Comparison of ENCODE assay signal across 26 cellular contexts in genomic region chr6:86407128-86407527, GRCh38.
A peak's percentile ranks its signal among the peaks of the same experiment; 100 is the strongest.
DNase-seq lines count a peak whose midpoint lies in the region; ATAC-seq, FAIRE-seq and TF ChIP-seq lines count a peak whose summit lies in the region.
"Had no signal": no experiment of that assay in that cellular context is flagged by ENCODE, and none has a peak within 500 bp of the region (broad histone marks: within the 10 kb centered on the region; RNA-seq: fewer than 3 reads in every experiment).

No MANE protein-coding gene starts in this region.

- FAIRE-seq in urothelium cell line (lab: Jason Lieb, UNC) = no peak
- FAIRE-seq: A204.1, GM12878, GM12892, GM19239 had no signal

- no peak overlapping the region for H3K4me3 Mint-ChIP-seq in HFFc6
- H3K4me3 Mint-ChIP-seq: CD14-positive monocyte; CD4-positive, alpha-beta memory T cell; CD4-positive, CD25-positive, alpha-beta regulatory T cell; CD8-positive, alpha-beta memory T cell had no signal

- 0 out of 2 replicates have a peak, but pooled peaks cover 4% of the 10 kb centered on the region for H3K36me3 Mint-ChIP-seq in HFFc6 (ENCODE audit: low read depth)
- H3K36me3 Mint-ChIP-seq: CD14-positive monocyte; CD4-positive, alpha-beta memory T cell; CD4-positive, CD25-positive, alpha-beta regulatory T cell; CD8-positive, alpha-beta memory T cell had no signal

- TF ChIP-seq CTCF in omental fat pad (IDR thresholded peaks at IDR 0.05) = no peak
- TF ChIP-seq CTCF in HFFc6 (IDR thresholded peaks at IDR 0.05) = no peak

- no peak overlapping the region for H3K27ac Mint-ChIP-seq in HFFc6
- H3K27ac Mint-ChIP-seq: CD4-positive, CD25-positive, alpha-beta regulatory T cell; CD8-positive, alpha-beta memory T cell had no signal

- peak; percentile 21 for DNase-seq in inferior parietal cortex (ENCODE audit: extremely low spot score)
- DNase-seq in omental fat pad (ENCODE audit: low spot score) = no peak
- peak; percentile 60 for DNase-seq in superior temporal gyrus (ENCODE audit: extremely low spot score)
- no peak for DNase-seq in HFFc6
- DNase-seq in ecto neural progenitor cell (ENCODE audit: low spot score) = no peak
- DNase-seq in urothelium cell line (ENCODE audit: low spot score) = no peak
- DNase-seq: 8988T; ACHN; BE2C; C1 segment of cervical spinal cord; CD4-positive, alpha-beta memory T cell; CD4-positive, CD25-positive, alpha-beta regulatory T cell; CD8-positive, alpha-beta memory T cell; COR-L47; DMS 273 treated with DMSO at 0.1 percent for 48 hours; DMS153; DMS53; DMS79; DND-41; EL; GDM1 had no signal

- no peaks in the 10 kb centered on the region for H3K4me1 Mint-ChIP-seq in HFFc6 (ENCODE audit: low read depth)
- H3K4me1 Mint-ChIP-seq: CD14-positive monocyte; CD4-positive, alpha-beta memory T cell; CD4-positive, CD25-positive, alpha-beta regulatory T cell; CD8-positive, alpha-beta memory T cell had no signal

- H3K27me3 Mint-ChIP-seq in HFFc6 (ENCODE audit: insufficient read depth) = no peaks in the 10 kb centered on the region
- H3K27me3 Mint-ChIP-seq: CD4-positive, CD25-positive, alpha-beta regulatory T cell; CD8-positive, alpha-beta memory T cell had no signal

- ATAC-seq in omental fat pad (ENCODE audit: low FRiP score) = peak; percentile 94
- ATAC-seq: GM12878 had no signal

- H3K9me3 Mint-ChIP-seq in HFFc6 = peaks cover 28% of the 10 kb centered on the region

Comparison
In these comparisons a context has a peak if more than half of its experiments do, and no peak if none do; other contexts are left out.
1. DNase-seq: peak in inferior parietal cortex (single experiment) and superior temporal gyrus (single experiment); none in omental fat pad (single experiment), HFFc6 (single experiment), ecto neural progenitor cell (single experiment) and urothelium cell line (single experiment).